ENCODE assay signal across 13 cellular contexts in the genomic region with DNA sequence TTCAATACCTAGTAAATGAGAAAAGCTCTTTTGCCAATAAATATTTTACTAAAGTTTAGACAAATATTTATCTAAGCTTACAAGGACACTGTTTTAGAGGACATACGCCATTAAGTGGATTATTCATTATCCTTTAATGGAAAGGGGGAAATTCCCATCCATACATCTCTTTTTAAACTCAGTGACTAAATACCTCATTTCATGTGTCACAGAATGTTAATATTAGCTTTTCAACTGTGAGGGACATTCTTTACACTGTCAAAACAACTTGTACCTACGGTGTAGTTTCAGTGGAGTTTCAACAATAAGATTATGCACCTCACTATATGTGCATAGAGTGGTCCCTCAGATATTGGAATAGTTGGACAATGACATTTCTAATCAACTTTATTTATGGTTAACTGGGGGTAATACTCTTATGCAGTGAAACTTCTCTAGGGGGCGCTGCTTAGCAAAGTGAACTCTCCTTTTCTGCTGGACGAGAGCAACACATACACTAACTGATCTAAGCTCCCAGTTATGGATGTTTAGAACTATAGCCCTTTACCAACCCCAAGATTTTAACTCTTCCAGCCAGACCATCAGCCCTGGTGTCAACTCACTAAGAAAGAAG. TPM values are rescaled to one million over a fixed set of nuclear protein-coding genes. Genes with fewer than 3 reads are reported as not detected.
A peak's percentile ranks its signal among the peaks of the same experiment; 100 is the strongest.
DNase-seq lines count a peak whose midpoint lies in the region; ATAC-seq, FAIRE-seq and TF ChIP-seq lines count a peak whose summit lies in the region.
"Had no signal": no experiment of that assay in that cellular context is flagged by ENCODE, and none has a peak within 500 bp of the region (broad histone marks: within the 10 kb centered on the region; RNA-seq: fewer than 3 reads in every experiment).

No MANE protein-coding gene starts in this region.

- no peak overlapping the region for H3K9ac ChIP-seq in DND-41 (ENCODE audit: low read depth, low read length)
- H3K9ac ChIP-seq in H9 (ENCODE audit: extremely low read depth, insufficient read length, low read length): no peak overlapping the region

- H2AFZ ChIP-seq in DND-41 (ENCODE audit: low read depth, low read length): no peak overlapping the region
- no peak overlapping the region for H2AFZ ChIP-seq in H9 (ENCODE audit: low read length)

- no peak overlapping the region for H3K14ac ChIP-seq in H9 (ENCODE audit: insufficient read depth, low read length)

- no peak overlapping the region for H3K27ac ChIP-seq in DND-41 (ENCODE audit: low read length)
- no peak overlapping the region for H3K27ac ChIP-seq in H9 (ENCODE audit: insufficient read length, low read depth, low read length)
- H3K27ac ChIP-seq: right atrium auricular region had no signal

- H3K79me2 ChIP-seq in DND-41 (ENCODE audit: insufficient read depth, low read length) (no peaks in the 10 kb centered on the region), H9 (ENCODE audit: insufficient read depth, low read length) (no peaks in the 10 kb centered on the region)

- H3K27ac Mint-ChIP-seq in H9: no peak overlapping the region
- H3K27ac Mint-ChIP-seq: activated T-cell treated with anti-CD3 and anti-CD28 coated beads, Interleukin-2, amount 50 U/mL, for 72 hours had no signal

- no peak overlapping the region for H2BK12ac ChIP-seq in H9 (ENCODE audit: insufficient read length, low read depth, low read length)

- H3K27me3 ChIP-seq in DND-41 (ENCODE audit: insufficient read depth, low read length, poor library complexity): no peaks in the 10 kb centered on the region
- H3K27me3 ChIP-seq in H9 (ENCODE audit: insufficient read depth, low read length): no peaks in the 10 kb centered on the region
- H3K27me3 ChIP-seq in kidney epithelial cell (ENCODE audit: control insufficient read depth, insufficient read depth, low read length): no peaks in the 10 kb centered on the region
- H3K27me3 ChIP-seq: right atrium auricular region had no signal

- no peak overlapping the region for H2BK120ac ChIP-seq in H9 (ENCODE audit: low read depth, low read length, poor library complexity, severe bottlenecking)

- H3K79me1 ChIP-seq in H9 (ENCODE audit: insufficient read depth, low read depth, low read length, poor library complexity, severe bottlenecking): no peaks in the 10 kb centered on the region

- H3K23ac ChIP-seq in H9 (ENCODE audit: insufficient read length, low read depth, low read length): no peak overlapping the region

- peaks cover 17% of the 10 kb centered on the region for H3K27me3 Mint-ChIP-seq in H9 (ENCODE audit: low read depth)

- no peak overlapping the region for H3K4ac ChIP-seq in H9 (ENCODE audit: low read depth, low read length)

- H4K20me1 ChIP-seq in DND-41 (ENCODE audit: insufficient read depth, low read length) (no peaks in the 10 kb centered on the region), H9 (ENCODE audit: control insufficient read depth, insufficient read depth, insufficient read length) (no peaks in the 10 kb centered on the region)

- H2BK20ac ChIP-seq in H9 (ENCODE audit: low read depth, low read length, poor library complexity, severe bottlenecking): no peak overlapping the region

- H3K9me3 ChIP-seq in DND-41 (ENCODE audit: insufficient read depth, low read length, severe bottlenecking) (no peaks in the 10 kb centered on the region), H9 (ENCODE audit: control insufficient read depth, low read depth, low read length) (no peaks in the 10 kb centered on the region)
- H3K9me3 ChIP-seq: right atrium auricular region had no signal

- ATAC-seq in DND-41 (ENCODE audit: insufficient read depth, low read depth) (no peak), HG03025 (IDR thresholded peaks at IDR 0.05; ENCODE audit: low FRiP score, unreplicated experiment) (no peak)
- ATAC-seq: activated T-cell treated with anti-CD3 and anti-CD28 coated beads, Interleukin-2, amount 50 U/mL, for 72 hours; HepG2; Right ventricle myocardium inferior had no signal

- in situ Hi-C loops in SK-MEL-5 (cut with HindIII; ENCODE audit: low pct_unique_long_range_greater_than_20kb, low sequenced_read_pairs): no loop called here

- H3K4me3 ChIP-seq in DND-41 (ENCODE audit: low read depth in 1 of 2, low read length in 2 of 2): no peak overlapping the region
- H3K4me3 ChIP-seq in kidney epithelial cell (ENCODE audit: low read depth, low read length): no peak overlapping the region
- H3K4me3 ChIP-seq: right atrium auricular region had no signal

- H4K5ac ChIP-seq in H9 (ENCODE audit: insufficient read length, low read depth, low read length): no peak overlapping the region

- FAIRE-seq in RCC 7860 (lab: Jason Lieb, UNC): no peak
- FAIRE-seq: HepG2 had no signal

- peaks cover 0 to 8% (median 4%) of the 10 kb centered on the region in 3 experiments; a peak in 4 of 7 replicates for H3K36me3 Mint-ChIP-seq in H9 (ENCODE audit: insufficient read depth in 1 of 3, low read depth in 3 of 3)

- H2BK5ac ChIP-seq in H9 (ENCODE audit: insufficient read length, low read length): no peak overlapping the region

- no peak overlapping the region for H4K8ac ChIP-seq in H9 (replicated peaks; ENCODE audit: insufficient read length, low read depth, low read length)

- H3K4me3 Mint-ChIP-seq in H9: no peak overlapping the region
- H3K4me3 Mint-ChIP-seq: activated T-cell treated with anti-CD3 and anti-CD28 coated beads, Interleukin-2, amount 50 U/mL, for 72 hours had no signal

- H3K56ac ChIP-seq in H9 (ENCODE audit: insufficient read length, low read depth, low read length): no peak overlapping the region

- no peak overlapping the region for H2AK5ac ChIP-seq in H9 (ENCODE audit: insufficient read length, low read length)

- H3K4me1 ChIP-seq in DND-41 (ENCODE audit: insufficient read depth, low read length): no peaks in the 10 kb centered on the region
- H3K4me1 ChIP-seq in H9 (ENCODE audit: insufficient read depth, low read length): peaks cover 6% of the 10 kb centered on the region; the same call in 1 of the 2 replicates
- H3K4me1 ChIP-seq: right atrium auricular region had no signal

- no peaks in the 10 kb centered on the region for H3K36me3 ChIP-seq in DND-41 (ENCODE audit: insufficient read depth, low read length)
- H3K36me3 ChIP-seq in kidney epithelial cell (ENCODE audit: control insufficient read depth, insufficient read depth, low read length): no peaks in the 10 kb centered on the region
- H3K36me3 ChIP-seq: right atrium auricular region had no signal

- peaks cover 6 to 13% of the 10 kb centered on the region in 2 experiments for H3K4me1 Mint-ChIP-seq in H9

- no peak overlapping the region for H3K18ac ChIP-seq in H9 (ENCODE audit: insufficient read length, low read depth, low read length)

- no peak overlapping the region for H2BK15ac ChIP-seq in H9 (ENCODE audit: low read depth, low read length)

- H3K9me3 Mint-ChIP-seq in H9: peaks cover 6 to 16% of the 10 kb centered on the region in 2 experiments

- H3K4me2 ChIP-seq in DND-41 (ENCODE audit: insufficient read depth, low read length) (no peak overlapping the region), H9 (ENCODE audit: insufficient read depth, insufficient read length, low read length) (no peak overlapping the region)

- no peak overlapping the region for H3T11ph ChIP-seq in H9 (ENCODE audit: low read length)

- H3K23me2 ChIP-seq in H9 (ENCODE audit: insufficient read length, low read depth, low read length, poor library complexity, severe bottlenecking): no peaks in the 10 kb centered on the region

- no peak overlapping the region for H4K91ac ChIP-seq in H9 (ENCODE audit: insufficient read length, low read depth, low read length)

- TF ChIP-seq CTCF in DND-41 (IDR thresholded peaks at IDR 0.05; ENCODE audit: borderline replicate concordance, extremely low read depth, low read length, poor library complexity, severe bottlenecking) (peak; percentile 39), H9 (conservative IDR thresholded peaks at IDR 0.05) (peak; percentile 85), kidney epithelial cell (IDR thresholded peaks at IDR 0.05; ENCODE audit: insufficient read depth, low read length, poor library complexity, severe bottlenecking) (peak; percentile 31)

- no CpG with 5 or more reads among the region's 4 CpGs for WGBS in H9 (ENCODE audit: extremely low coverage, insufficient read length, low lambda C conversion rate)

- no peak for DNase-seq in DND-41
- no peak for DNase-seq in H9
- peak; percentile 53 for DNase-seq in SK-MEL-5 (ENCODE audit: low read depth, low spot score)
- no peak for DNase-seq in kidney epithelial cell (ENCODE audit: low read depth)
- DNase-seq in NCI-H2227 (lab: John Stamatoyannopoulos, UW; ENCODE audit: unreplicated experiment): no peak
- no peak for DNase-seq in RCC 7860 (ENCODE audit: low spot score)
- DNase-seq: activated T-cell treated with anti-CD3 and anti-CD28 coated beads, Interleukin-2, amount 50 U/mL, for 72 hours; NCI-H2107 had no signal

RNA-seq across cellular contexts. Expression of gene HS6ST2, which starts 9.7 kb away (rescaled TPM):
- total RNA-seq in H9 (2021): 3.9 and 4.8 TPM in 2 replicates
- total RNA-seq in SK-MEL-5 (2014; rRNA removed; shearing (Covaris generic)): 4.6 and 5.6 TPM in 2 replicates
- 3.6 and 7.4 TPM in 2 replicates for polyA plus RNA-seq in SK-MEL-5 (2015; cell fraction: cytosol; rRNA removed)
- 0.53 and 1.1 TPM in 2 replicates for polyA plus RNA-seq in SK-MEL-5 (2015; cell fraction: nucleus; rRNA removed)
- total RNA-seq in kidney epithelial cell: 6.6 and 8.4 TPM in 2 replicates
- total RNA-seq: HepG2, mononuclear cell had no signal

Comparison
In these comparisons a context has a peak if more than half of its experiments do, and no peak if none do; other contexts are left out.
1. CTCF ChIP-seq: peak in every context shown above with its lines; median percentile 85 in H9; 39 in DND-41; 31 in kidney epithelial cell.